ENCODE assay signal across 29 cellular contexts in the genomic region with DNA sequence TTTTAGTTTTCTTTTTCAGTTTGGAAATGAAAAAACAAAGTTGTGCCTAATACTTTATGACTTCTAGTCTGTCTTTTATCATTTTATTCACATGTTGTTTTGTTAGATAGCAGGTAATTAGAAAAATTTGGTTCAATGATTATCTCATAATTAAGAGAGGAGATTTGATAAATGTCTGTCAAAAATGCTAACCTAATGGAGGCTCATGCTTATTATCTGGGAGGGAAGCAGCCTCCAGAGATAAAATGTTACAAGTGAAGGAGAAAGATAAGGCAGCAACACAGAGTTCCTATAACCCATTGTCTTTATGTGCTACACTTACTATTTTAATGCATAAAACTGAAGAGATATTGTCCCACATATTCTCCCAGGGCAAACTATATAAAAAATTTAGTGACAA. TPM values are rescaled to one million over a fixed set of nuclear protein-coding genes. Genes with fewer than 3 reads are reported as not detected.
"Had no signal": no experiment of that assay in that cellular context is flagged by ENCODE, and none has a peak within 500 bp of the region (broad histone marks: within the 10 kb centered on the region; RNA-seq: fewer than 3 reads in every experiment).

No MANE protein-coding gene starts in this region.

- H3K4me3 Mint-ChIP-seq: naive thymus-derived CD8-positive, alpha-beta T cell; nephron progenitor cell; stimulated activated effector memory CD8-positive, alpha-beta T cell treated with anti-CD3 and anti-CD28 coated beads, Interleukin-12 subunit alpha, Interleukin-12 subunit beta, amount 100 ng/mL, for 72 hours had no signal

- DNase-seq: dermis blood vessel endothelial cell; effector memory CD4-positive, alpha-beta T cell; esophagus squamous epithelium; foreskin melanocyte; left cardiac atrium; left lung; naive thymus-derived CD8-positive, alpha-beta T cell; nephron progenitor cell; nucleus accumbens; stimulated activated CD4-positive, alpha-beta T cell treated with anti-CD3 and anti-CD28 coated beads, Interleukin-12 subunit alpha, Interleukin-12 subunit beta, amount 100 ng/mL, for 4 hours; stimulated activated CD4-positive, alpha-beta T cell treated with anti-CD3 and anti-CD28 coated beads, Interleukin-1b, Interleukin-23, amount 100 ng/mL, for 48 hours; stimulated activated CD4-positive, alpha-beta T cell treated with anti-CD3 and anti-CD28 coated beads, Interleukin-4, amount 100 ng/mL, for 1 hour; stimulated activated naive CD4-positive, alpha-beta T cell treated with Interleukin-2 at 50 U/mL for 16 hours; stomach; thyroid gland; trophoblast cell had no signal

- H3K9me3 Mint-ChIP-seq: naive thymus-derived CD8-positive, alpha-beta T cell; nephron progenitor cell; stimulated activated effector memory CD8-positive, alpha-beta T cell treated with anti-CD3 and anti-CD28 coated beads, Interleukin-12 subunit alpha, Interleukin-12 subunit beta, amount 100 ng/mL, for 72 hours had no signal

- H3K4me1 Mint-ChIP-seq: naive thymus-derived CD8-positive, alpha-beta T cell; nephron progenitor cell; stimulated activated effector memory CD8-positive, alpha-beta T cell treated with anti-CD3 and anti-CD28 coated beads, Interleukin-12 subunit alpha, Interleukin-12 subunit beta, amount 100 ng/mL, for 72 hours had no signal

- H3K27ac ChIP-seq: coronary artery, left lung, prostate gland, right atrium auricular region, stomach, thyroid gland, vagina had no signal

- H3K36me3 ChIP-seq: esophagus squamous epithelium, left lung, prostate gland, right atrium auricular region, stomach, thyroid gland, vagina had no signal

- H3K9me3 ChIP-seq: esophagus squamous epithelium, left lung, prostate gland, right atrium auricular region, stomach, thyroid gland, vagina had no signal

- H3K27me3 ChIP-seq: esophagus squamous epithelium, left lung, right atrium auricular region, stomach, thyroid gland, vagina had no signal

- H3K4me3 ChIP-seq: coronary artery, esophagus squamous epithelium, left lung, prostate gland, right atrium auricular region, smooth muscle cell, stomach, thyroid gland, vagina had no signal

- H3K27ac Mint-ChIP-seq: stimulated activated effector memory CD8-positive, alpha-beta T cell treated with anti-CD3 and anti-CD28 coated beads, Interleukin-12 subunit alpha, Interleukin-12 subunit beta, amount 100 ng/mL, for 72 hours had no signal

- H3K4me1 ChIP-seq: left lung, prostate gland, stomach, vagina had no signal

- H3K36me3 Mint-ChIP-seq: naive thymus-derived CD8-positive, alpha-beta T cell; stimulated activated effector memory CD8-positive, alpha-beta T cell treated with anti-CD3 and anti-CD28 coated beads, Interleukin-12 subunit alpha, Interleukin-12 subunit beta, amount 100 ng/mL, for 72 hours had no signal

- ATAC-seq: left cardiac atrium; left lung; naive thymus-derived CD8-positive, alpha-beta T cell; sciatic nerve; stimulated activated effector memory CD8-positive, alpha-beta T cell treated with anti-CD3 and anti-CD28 coated beads, Interleukin-12 subunit alpha, Interleukin-12 subunit beta, amount 100 ng/mL, for 72 hours had no signal

- FAIRE-seq: endothelial cell of umbilical vein, islet of Langerhans had no signal

RNA-seq across cellular contexts. Expression of a gene that starts 53.5 kb away (rescaled TPM):
- total RNA-seq: dermis blood vessel endothelial cell; endothelial cell of umbilical vein; epithelial cell of proximal tubule; lung microvascular endothelial cell; myocyte; naive thymus-derived CD8-positive, alpha-beta T cell; osteocyte had no signal
- polyA plus RNA-seq: naive thymus-derived CD8-positive, alpha-beta T cell had no signal
